In the genomic region with DNA sequence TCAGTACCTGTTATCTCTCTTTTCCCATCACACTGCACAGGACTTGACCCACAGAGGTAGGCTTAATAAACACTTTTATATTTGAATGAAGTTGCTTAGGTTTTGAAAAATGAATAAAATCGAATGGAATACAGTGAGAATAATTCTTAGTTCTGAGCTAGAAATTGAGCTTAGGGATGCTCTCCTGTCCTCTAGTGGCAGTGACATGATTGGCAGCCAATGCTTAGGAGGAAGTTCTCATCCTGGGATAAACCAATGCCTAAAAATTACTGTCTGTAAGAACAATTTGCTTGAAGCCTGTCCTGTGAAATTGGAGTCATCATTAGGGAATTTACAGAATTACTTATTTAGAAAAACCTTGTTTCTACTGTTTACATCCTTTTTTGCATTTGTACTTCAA, we compare ENCODE assay signal across 13 cellular contexts. TPM values are rescaled to one million over a fixed set of nuclear protein-coding genes. Genes with fewer than 3 reads are reported as not detected.
DNase-seq lines count a peak whose midpoint lies in the region; ATAC-seq and TF ChIP-seq lines count a peak whose summit lies in the region.
"Had no signal": no experiment of that assay in that cellular context is flagged by ENCODE, and none has a peak within 500 bp of the region (broad histone marks: within the 10 kb centered on the region; RNA-seq: fewer than 3 reads in every experiment).

No MANE protein-coding gene starts in this region.

- H3K27ac ChIP-seq in DND-41 (ENCODE audit: low read length) (no peak overlapping the region), WERI-Rb-1 (no peak overlapping the region), liver (ENCODE audit: low read depth in 1 of 2, low read length in 2 of 2) (no peak overlapping the region), lower lobe of right lung (no peak overlapping the region)

- ATAC-seq in DND-41 (ENCODE audit: insufficient read depth, low read depth) (no peak), HG03571 (IDR thresholded peaks at IDR 0.05; ENCODE audit: unreplicated experiment) (no peak), HG03342 (IDR thresholded peaks at IDR 0.05; ENCODE audit: unreplicated experiment) (no peak), lower lobe of right lung (no peak)
- ATAC-seq: T-helper 17 cell had no signal

- 37% methylated on average over 1 of the region's 1 CpG for WGBS in liver

- H3K36me3 ChIP-seq in DND-41 (ENCODE audit: insufficient read depth, low read length) (no peaks in the 10 kb centered on the region), WERI-Rb-1 (no peaks in the 10 kb centered on the region), liver (ENCODE audit: control insufficient read depth in 4 of 4, insufficient read depth in 3 of 4, low read depth in 1 of 4, low read length in 3 of 4) (no peaks in the 10 kb centered on the region), lower lobe of right lung (no peaks in the 10 kb centered on the region)

- H3K4me2 ChIP-seq in DND-41 (ENCODE audit: insufficient read depth, low read length): no peak overlapping the region

- H3K4me3 ChIP-seq in DND-41 (ENCODE audit: low read depth in 1 of 2, low read length in 2 of 2) (no peak overlapping the region), WERI-Rb-1 (ENCODE audit: low read depth, low read length) (no peak overlapping the region), liver (ENCODE audit: low read depth in 1 of 3, low read length in 3 of 3) (no peak overlapping the region), lower lobe of right lung (no peak overlapping the region)
- H3K4me3 ChIP-seq in Jurkat, Clone E6-1 (ENCODE audit: low read length): no peak overlapping the region

- H4K20me1 ChIP-seq in DND-41 (ENCODE audit: insufficient read depth, low read length): no peaks in the 10 kb centered on the region

- H2AFZ ChIP-seq in DND-41 (ENCODE audit: low read depth, low read length): no peak overlapping the region

- intact Hi-C loops in lower lobe of right lung (cut with DNase I): no loop called here

- H3K79me2 ChIP-seq in DND-41 (ENCODE audit: insufficient read depth, low read length): no peaks in the 10 kb centered on the region

- H3K9ac ChIP-seq in DND-41 (ENCODE audit: low read depth, low read length) (no peak overlapping the region), liver (ENCODE audit: low read depth in 1 of 2, low read length in 2 of 2) (no peak overlapping the region)

- peak; percentile 42 for TF ChIP-seq CTCF in DND-41 (IDR thresholded peaks at IDR 0.05; ENCODE audit: borderline replicate concordance, extremely low read depth, low read length, poor library complexity, severe bottlenecking)
- peak; percentile 62 for TF ChIP-seq CTCF in WERI-Rb-1 (IDR thresholded peaks at IDR 0.05; ENCODE audit: low read depth, low read length)
- peak; percentile 43 for TF ChIP-seq CTCF in liver (IDR thresholded peaks at IDR 0.05; ENCODE audit: low read depth, low read length, missing input control)
- no peak for TF ChIP-seq CTCF in lower lobe of right lung (IDR thresholded peaks at IDR 0.05)

- TF ChIP-seq RAD21 in liver (IDR thresholded peaks at IDR 0.05): peak; percentile 62 to 73

- DNase-seq in DND-41 (no peak), WERI-Rb-1 (no peak), GOT3 (lab: John Stamatoyannopoulos, UW) (no peak), lower lobe of right lung (no peak)
- DNase-seq in Jurkat, Clone E6-1 (ENCODE audit: low read depth, low spot score): peak; percentile 12
- DNase-seq: amygdala, Caco-2, erythroblast, IMR-90, T-helper 17 cell had no signal

- H3K9me3 ChIP-seq in DND-41 (ENCODE audit: insufficient read depth, low read length, severe bottlenecking) (no peaks in the 10 kb centered on the region), WERI-Rb-1 (ENCODE audit: severe bottlenecking) (peaks cover 10% of the 10 kb centered on the region), liver (ENCODE audit: control insufficient read depth in 4 of 4, low read length in 3 of 4) (no peaks in the 10 kb centered on the region), lower lobe of right lung (no peaks in the 10 kb centered on the region)
- H3K9me3 ChIP-seq: Caco-2 had no signal

- H3K4me1 ChIP-seq in DND-41 (ENCODE audit: insufficient read depth, low read length) (no peaks in the 10 kb centered on the region), liver (ENCODE audit: control insufficient read depth in 4 of 4, insufficient read depth in 4 of 4, low read length in 3 of 4) (no peaks in the 10 kb centered on the region), lower lobe of right lung (no peaks in the 10 kb centered on the region)
- H3K4me1 ChIP-seq: Caco-2 had no signal

- H3K27me3 ChIP-seq in DND-41 (ENCODE audit: insufficient read depth, low read length, poor library complexity) (peaks cover 3% of the 10 kb centered on the region), WERI-Rb-1 (ENCODE audit: insufficient read depth, low read depth, severe bottlenecking) (peaks cover 11% of the 10 kb centered on the region), liver (ENCODE audit: control insufficient read depth in 4 of 4, insufficient read depth in 4 of 4, low read length in 3 of 4) (no peaks in the 10 kb centered on the region), lower lobe of right lung (ENCODE audit: low read depth) (peaks cover 4% of the 10 kb centered on the region)

TF ChIP-seq in liver, 16 proteins besides CTCF, POLR2A, EP300 and RAD21:
- TF ChIP-seq, protein P1, sequence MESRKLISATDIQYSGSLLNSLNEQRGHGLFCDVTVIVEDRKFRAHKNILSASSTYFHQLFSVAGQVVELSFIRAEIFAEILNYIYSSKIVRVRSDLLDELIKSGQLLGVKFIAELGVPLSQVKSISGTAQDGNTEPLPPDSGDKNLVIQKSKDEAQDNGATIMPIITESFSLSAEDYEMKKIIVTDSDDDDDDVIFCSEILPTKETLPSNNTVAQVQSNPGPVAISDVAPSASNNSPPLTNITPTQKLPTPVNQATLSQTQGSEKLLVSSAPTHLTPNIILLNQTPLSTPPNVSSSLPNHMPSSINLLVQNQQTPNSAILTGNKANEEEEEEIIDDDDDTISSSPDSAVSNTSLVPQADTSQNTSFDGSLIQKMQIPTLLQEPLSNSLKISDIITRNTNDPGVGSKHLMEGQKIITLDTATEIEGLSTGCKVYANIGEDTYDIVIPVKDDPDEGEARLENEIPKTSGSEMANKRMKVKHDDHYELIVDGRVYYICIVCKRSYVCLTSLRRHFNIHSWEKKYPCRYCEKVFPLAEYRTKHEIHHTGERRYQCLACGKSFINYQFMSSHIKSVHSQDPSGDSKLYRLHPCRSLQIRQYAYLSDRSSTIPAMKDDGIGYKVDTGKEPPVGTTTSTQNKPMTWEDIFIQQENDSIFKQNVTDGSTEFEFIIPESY (IDR thresholded peaks at IDR 0.05): no peak
- TF ChIP-seq FOXA1 (IDR thresholded peaks at IDR 0.05) (no peak), GABPA (IDR thresholded peaks at IDR 0.05 in 1 of 2, conservative IDR thresholded peaks at IDR 0.05 in 1 of 2) (no peak), FOXA2 (IDR thresholded peaks at IDR 0.05) (no peak), TAF1 (conservative IDR thresholded peaks at IDR 0.05) (no peak), JUND (IDR thresholded peaks at IDR 0.05) (no peak), SP1 (IDR thresholded peaks at IDR 0.05) (no peak), RXRA (IDR thresholded peaks at IDR 0.05) (no peak), YY1 (IDR thresholded peaks at IDR 0.05) (no peak), HNF4G (IDR thresholded peaks at IDR 0.05) (no peak), HNF4A (conservative IDR thresholded peaks at IDR 0.05) (no peak)
- TF ChIP-seq, protein P2, sequence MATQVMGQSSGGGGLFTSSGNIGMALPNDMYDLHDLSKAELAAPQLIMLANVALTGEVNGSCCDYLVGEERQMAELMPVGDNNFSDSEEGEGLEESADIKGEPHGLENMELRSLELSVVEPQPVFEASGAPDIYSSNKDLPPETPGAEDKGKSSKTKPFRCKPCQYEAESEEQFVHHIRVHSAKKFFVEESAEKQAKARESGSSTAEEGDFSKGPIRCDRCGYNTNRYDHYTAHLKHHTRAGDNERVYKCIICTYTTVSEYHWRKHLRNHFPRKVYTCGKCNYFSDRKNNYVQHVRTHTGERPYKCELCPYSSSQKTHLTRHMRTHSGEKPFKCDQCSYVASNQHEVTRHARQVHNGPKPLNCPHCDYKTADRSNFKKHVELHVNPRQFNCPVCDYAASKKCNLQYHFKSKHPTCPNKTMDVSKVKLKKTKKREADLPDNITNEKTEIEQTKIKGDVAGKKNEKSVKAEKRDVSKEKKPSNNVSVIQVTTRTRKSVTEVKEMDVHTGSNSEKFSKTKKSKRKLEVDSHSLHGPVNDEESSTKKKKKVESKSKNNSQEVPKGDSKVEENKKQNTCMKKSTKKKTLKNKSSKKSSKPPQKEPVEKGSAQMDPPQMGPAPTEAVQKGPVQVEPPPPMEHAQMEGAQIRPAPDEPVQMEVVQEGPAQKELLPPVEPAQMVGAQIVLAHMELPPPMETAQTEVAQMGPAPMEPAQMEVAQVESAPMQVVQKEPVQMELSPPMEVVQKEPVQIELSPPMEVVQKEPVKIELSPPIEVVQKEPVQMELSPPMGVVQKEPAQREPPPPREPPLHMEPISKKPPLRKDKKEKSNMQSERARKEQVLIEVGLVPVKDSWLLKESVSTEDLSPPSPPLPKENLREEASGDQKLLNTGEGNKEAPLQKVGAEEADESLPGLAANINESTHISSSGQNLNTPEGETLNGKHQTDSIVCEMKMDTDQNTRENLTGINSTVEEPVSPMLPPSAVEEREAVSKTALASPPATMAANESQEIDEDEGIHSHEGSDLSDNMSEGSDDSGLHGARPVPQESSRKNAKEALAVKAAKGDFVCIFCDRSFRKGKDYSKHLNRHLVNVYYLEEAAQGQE (IDR thresholded peaks at IDR 0.05): no peak
- TF ChIP-seq, protein P3, sequence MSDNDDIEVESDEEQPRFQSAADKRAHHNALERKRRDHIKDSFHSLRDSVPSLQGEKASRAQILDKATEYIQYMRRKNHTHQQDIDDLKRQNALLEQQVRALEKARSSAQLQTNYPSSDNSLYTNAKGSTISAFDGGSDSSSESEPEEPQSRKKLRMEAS (IDR thresholded peaks at IDR 0.05): no peak

RNA-seq across cellular contexts. Expression of a gene that starts 21.3 kb away (rescaled TPM):
- polyA plus RNA-seq in Jurkat, Clone E6-1 (2012; ENCODE audit: insufficient read depth, insufficient read length): not detected
- total RNA-seq in liver (1 to 10 TPM in 1 of 2 donors, under 1 TPM in 1; 0.56 to 4.9 TPM), lower lobe of right lung (12.8 TPM)
- 1 to 10 TPM; 1.5 to 2.6 TPM for polyA plus RNA-seq in liver
- total RNA-seq: IMR-90, T-helper 17 cell had no signal
- polyA plus RNA-seq: IMR-90 had no signal
